8 cellular contexts compared by ENCODE assay signal in genomic region chr18:713135-713490, GRCh38. TPM values are rescaled to one million over a fixed set of nuclear protein-coding genes. Genes with fewer than 3 reads are reported as not detected.
DNase-seq lines count a peak whose midpoint lies in the region; ATAC-seq and TF ChIP-seq lines count a peak whose summit lies in the region.

No MANE protein-coding gene starts in this region.

- TF ChIP-seq POLR2A in heart left ventricle (IDR thresholded peaks at IDR 0.05) (no peak), tibial nerve (IDR thresholded peaks at IDR 0.05) (no peak)

- peak overlapping the region; percentile 99 for H2AFZ ChIP-seq in mammary epithelial cell (ENCODE audit: low read depth, low read length)

- H3K9ac ChIP-seq in mammary epithelial cell (ENCODE audit: insufficient read depth, low read length) = peak overlapping the region; percentile 42

- H3K27me3 ChIP-seq in heart left ventricle (no peaks in the 10 kb centered on the region), mammary epithelial cell (ENCODE audit: insufficient read depth, low read length) (no peaks in the 10 kb centered on the region), lung (ENCODE audit: control insufficient read depth, insufficient read depth) (no peaks in the 10 kb centered on the region), tibial nerve (no peaks in the 10 kb centered on the region)

- CTCF ChIA-PET in mammary epithelial cell (lab: Charles Lee; ENCODE audit: low non-redundant PET) = interaction anchor here (0.5 to 1.0 kb wide), 2 partner anchors 8 to 119 kb away, joined by 3 to 5 read pairs; no protein-coding TSS in a partner anchor

- BruUV-seq in mammary epithelial cell (replicated peaks; lab: Mats Ljungman, UMichigan) = no TSS peak

- H3K27ac ChIP-seq in heart left ventricle (peak overlapping the region in 9 of 12 donors; percentile 50 to 88 (median 73)), mammary epithelial cell (ENCODE audit: insufficient read depth, low read depth, low read length) (no peak overlapping the region), lung (ENCODE audit: low read depth in 1 of 2, low read length in 1 of 2) (peak overlapping the region; percentile 55 to 82), tibial nerve (peak overlapping the region; percentile 60 to 89 (median 79))

- DNase-seq in heart left ventricle (no peak), Right ventricle myocardium inferior (ENCODE audit: missing footprints) (no peak), mammary epithelial cell (no peak), lung (ENCODE audit: low spot score) (no peak), tibial nerve (ENCODE audit: low spot score in 2 of 2) (no peak), HUDEP-2 (lab: John Stamatoyannopoulos, UW; ENCODE audit: unreplicated experiment in 76 of 76) (no peak)

- peaks cover 39% of the 10 kb centered on the region for H3K79me2 ChIP-seq in mammary epithelial cell (ENCODE audit: insufficient read depth, low read length)

- in situ Hi-C loops in mammary epithelial cell (cut with MboI; ENCODE audit: low sequenced_read_pairs in 2 of 2) = no loop called here

- peaks cover 0 to 26% (median 12%) of the 10 kb centered on the region in 12 donors for H3K4me1 ChIP-seq in heart left ventricle
- peaks cover 12% of the 10 kb centered on the region for H3K4me1 ChIP-seq in mammary epithelial cell (ENCODE audit: insufficient read depth, low read length)
- H3K4me1 ChIP-seq in lung (ENCODE audit: control insufficient read depth in 2 of 2, insufficient read depth in 2 of 2, low read length in 2 of 2) = peaks cover 11 to 17% of the 10 kb centered on the region in 2 donors
- peaks cover 0 to 19% (median 6%) of the 10 kb centered on the region in 4 donors for H3K4me1 ChIP-seq in tibial nerve

- intact Hi-C loops in heart left ventricle (cut with DNase I) = loop anchor here in 1 of 10 donors (10.0 kb wide), 1 partner anchor 88 kb away; no protein-coding TSS in a partner anchor
- intact Hi-C loops in Right ventricle myocardium inferior (cut with DNase I) = loop anchor here (10.0 kb wide), 1 partner anchor 88 kb away; no protein-coding TSS in a partner anchor
- intact Hi-C loops in mammary epithelial cell (cut with micrococcal nuclease) = loop anchor here (5.0 to 10.0 kb wide), 2 partner anchors 91 to 448 kb away; partner anchors contain the start of gene THOC1

- dilution Hi-C loops in mammary epithelial cell (cut with HindIII; ENCODE audit: low sequenced_read_pairs) = no loop called here

- no peak for TF ChIP-seq CTCF in heart left ventricle (IDR thresholded peaks at IDR 0.05)
- TF ChIP-seq CTCF in mammary epithelial cell (conservative IDR thresholded peaks at IDR 0.05 in 1 of 2, IDR thresholded peaks at IDR 0.05 in 1 of 2; ENCODE audit: extremely low read depth in 1 of 2, insufficient read depth in 1 of 2, low read depth in 1 of 2, low read length in 2 of 2) = no peak
- no peak for TF ChIP-seq CTCF in lung (IDR thresholded peaks at IDR 0.05; ENCODE audit: control extremely low read depth, extremely low read depth)
- TF ChIP-seq CTCF in tibial nerve (IDR thresholded peaks at IDR 0.05) = no peak

- no peak for ATAC-seq in heart left ventricle
- ATAC-seq in Right ventricle myocardium inferior = no peak
- no peak for ATAC-seq in lung (ENCODE audit: insufficient read depth, low FRiP score)
- no peak for ATAC-seq in HG03354 (IDR thresholded peaks at IDR 0.05; ENCODE audit: poor library complexity, severe bottlenecking, unreplicated experiment)
- no peak for ATAC-seq in GM21515 (IDR thresholded peaks at IDR 0.05; ENCODE audit: unreplicated experiment)

- TF ChIP-seq EP300 in tibial nerve (IDR thresholded peaks at IDR 0.05) = no peak

- H3K4me2 ChIP-seq in mammary epithelial cell (ENCODE audit: insufficient read depth, low read depth, low read length) = peak overlapping the region; percentile 95

- 82 to 88% (median 84%) methylated on average over 22 to 23 of the region's 23 CpGs for WGBS in heart left ventricle, 4 donors
- WGBS in mammary epithelial cell (ENCODE audit: low coverage, missing lambda C conversion rate) = 72% methylated on average over 16 of the region's 23 CpGs
- WGBS in lung, 2 donors = 83 to 94% methylated on average over 21 to 23 of the region's 23 CpGs
- WGBS in tibial nerve, 2 donors = 87 to 89% methylated on average over 22 to 23 of the region's 23 CpGs

- H3K4me3 ChIP-seq in heart left ventricle (peak overlapping the region in 10 of 12 donors; percentile 57 to 89 (median 67)), mammary epithelial cell (replicated peaks in 1 of 3; ENCODE audit: insufficient read depth in 1 of 3, low read depth in 2 of 3, low read length in 3 of 3) (peak overlapping the region; percentile 29 to 62 (median 46)), lung (no peak overlapping the region), tibial nerve (peak overlapping the region in 3 of 4 donors; percentile 45 to 87 (median 72))

- peaks cover 0 to 7% (median 0%) of the 10 kb centered on the region in 9 donors for H3K36me3 ChIP-seq in heart left ventricle
- H3K36me3 ChIP-seq in mammary epithelial cell (ENCODE audit: insufficient read depth, low read length) = peaks cover 2% of the 10 kb centered on the region
- peaks cover 0 to 2% of the 10 kb centered on the region in 2 donors for H3K36me3 ChIP-seq in lung (ENCODE audit: control insufficient read depth in 2 of 2, insufficient read depth in 2 of 2, low read length in 2 of 2)
- peaks cover 0 to 11% (median 0%) of the 10 kb centered on the region in 3 donors for H3K36me3 ChIP-seq in tibial nerve

- no peaks in the 10 kb centered on the region for H4K20me1 ChIP-seq in mammary epithelial cell (ENCODE audit: insufficient read depth, low read length)

- peaks cover 0 to 18% (median 0%) of the 10 kb centered on the region in 12 donors for H3K9me3 ChIP-seq in heart left ventricle
- no peaks in the 10 kb centered on the region for H3K9me3 ChIP-seq in mammary epithelial cell (replicated peaks; ENCODE audit: insufficient read depth, low read length)
- H3K9me3 ChIP-seq in lung (ENCODE audit: control insufficient read depth in 2 of 2, insufficient read depth in 1 of 2, low read length in 1 of 2) = no peaks in the 10 kb centered on the region
- H3K9me3 ChIP-seq in tibial nerve = peaks cover 0 to 11% (median 0%) of the 10 kb centered on the region in 4 donors

RNA-seq across cellular contexts. Expression of gene ENOSF1, which starts 0.7 kb away (rescaled TPM):
- total RNA-seq in heart left ventricle (10 to 100 TPM; 14.1 to 38.7 (median 22.2) TPM), Right ventricle myocardium inferior (25.3 TPM), mammary epithelial cell (10 to 100 TPM; 24.5 to 78.7 TPM), lung (100 to 1,000 TPM; 109 to 122 TPM), tibial nerve (10 to 100 TPM; 37.0 to 86.9 (median 47.3) TPM)
- polyA plus RNA-seq in heart left ventricle (10 to 100 TPM in 1 of 2 donors, 1 to 10 TPM in 1; 9.9 to 28.8 TPM), mammary epithelial cell (16.4 TPM), lung (10 to 100 TPM; 26.9 to 92.5 TPM)
- 121 TPM for polyA minus RNA-seq in mammary epithelial cell

RNA-seq across cellular contexts. Expression of gene TYMS, which starts 55.7 kb away (rescaled TPM):
- total RNA-seq in heart left ventricle (10 to 100 TPM in 1 of 9 donors, 1 to 10 TPM in 7, not detected in 1; 1.4 to 32.3 (median 2.7) TPM), Right ventricle myocardium inferior (6.0 TPM), mammary epithelial cell (100 to 1,000 TPM in 1 of 2 donors, 1 to 10 TPM in 1; 6.8 to 114 TPM), lung (10 to 100 TPM in 1 of 2 donors, 1 to 10 TPM in 1; 7.6 to 23.4 TPM), tibial nerve (1 to 10 TPM in 1 of 4 donors, under 1 TPM in 2, not detected in 1; 0.84 to 4.2 (median 0.90) TPM)
- polyA plus RNA-seq in heart left ventricle (under 1 TPM; 0.34 to 1.00 TPM), mammary epithelial cell (85.9 TPM), lung (1 to 10 TPM; 5.8 to 8.9 TPM)
- polyA minus RNA-seq in mammary epithelial cell = 79.6 TPM
